31 cellular contexts compared by ENCODE assay signal in genomic region chr22:22743128-22743760, GRCh38.
"Had no signal": no experiment of that assay in that cellular context is flagged by ENCODE, and none has a peak within 500 bp of the region (broad histone marks: within the 10 kb centered on the region; RNA-seq: fewer than 3 reads in every experiment).

No MANE protein-coding gene starts in this region.

- H3K27me3 ChIP-seq: colonic mucosa had no signal

- H3K4me3 ChIP-seq: colonic mucosa had no signal

- H3K27ac ChIP-seq: brain microvascular endothelial cell, colonic mucosa, epithelial cell of prostate, VCaP had no signal

- H3K4me3 Mint-ChIP-seq: activated CD4-positive, alpha-beta T cell treated with anti-CD3 and anti-CD28 coated beads, Interleukin-2, amount 10 ng/mL, durations not matched to agents 7 days and 5 days; activated CD8-positive, alpha-beta T cell treated with anti-CD3 and anti-CD28 coated beads for 36 hours; activated naive CD8-positive, alpha-beta T cell; activated T-cell treated with anti-CD3 and anti-CD28 coated beads, Interleukin-2, amount 50 U/mL, for 4 hours; activated T-helper 17 cell treated with anti-CD3 and anti-CD28 coated beads, Interleukin-2, amount 50 U/mL, for 72 hours; WTC11 had no signal

- FAIRE-seq: astrocyte, endometrium, endothelial cell of umbilical vein, frontal cortex had no signal

- H3K4me1 ChIP-seq: colonic mucosa had no signal

- H3K4me1 Mint-ChIP-seq: activated CD4-positive, alpha-beta T cell treated with anti-CD3 and anti-CD28 coated beads, Interleukin-2, amount 10 ng/mL, durations not matched to agents 7 days and 5 days; activated T-helper 17 cell treated with anti-CD3 and anti-CD28 coated beads, Interleukin-2, amount 50 U/mL, for 72 hours had no signal

- H3K36me3 ChIP-seq: brain microvascular endothelial cell, colonic mucosa had no signal

- ATAC-seq: activated CD8-positive, alpha-beta T cell treated with anti-CD3 and anti-CD28 coated beads for 36 hours; activated T-cell treated with anti-CD3 and anti-CD28 coated beads, Interleukin-2, amount 50 U/mL, for 4 hours; activated T-helper 17 cell treated with anti-CD3 and anti-CD28 coated beads, Interleukin-2, amount 50 U/mL, for 72 hours; WTC11 had no signal

- H3K9me3 Mint-ChIP-seq: activated CD4-positive, alpha-beta T cell treated with anti-CD3 and anti-CD28 coated beads, Interleukin-2, amount 10 ng/mL, durations not matched to agents 7 days and 5 days; activated CD8-positive, alpha-beta T cell treated with anti-CD3 and anti-CD28 coated beads for 36 hours; activated T-cell treated with anti-CD3 and anti-CD28 coated beads, Interleukin-2, amount 50 U/mL, for 4 hours; activated T-helper 17 cell treated with anti-CD3 and anti-CD28 coated beads, Interleukin-2, amount 50 U/mL, for 72 hours; WTC11 had no signal

- H3K27ac Mint-ChIP-seq: activated CD4-positive, alpha-beta T cell treated with anti-CD3 and anti-CD28 coated beads, Interleukin-2, amount 10 ng/mL, durations not matched to agents 7 days and 5 days; activated CD8-positive, alpha-beta T cell treated with anti-CD3 and anti-CD28 coated beads for 36 hours; activated naive CD8-positive, alpha-beta T cell; activated T-helper 17 cell treated with anti-CD3 and anti-CD28 coated beads, Interleukin-2, amount 50 U/mL, for 72 hours; WTC11 had no signal

- H3K9me3 ChIP-seq: colonic mucosa had no signal

- H3K36me3 Mint-ChIP-seq: activated naive CD8-positive, alpha-beta T cell; WTC11 had no signal

- DNase-seq: activated CD4-positive, alpha-beta T cell treated with anti-CD3 and anti-CD28 coated beads for 1 hour; activated CD4-positive, alpha-beta T cell treated with anti-CD3 and anti-CD28 coated beads for 4 hours; activated CD4-positive, alpha-beta T cell treated with anti-CD3 and anti-CD28 coated beads, Interleukin-2, amount 10 ng/mL, durations not matched to agents 7 days and 5 days; activated CD4-positive, alpha-beta T cell treated with anti-CD3 and anti-CD28 coated beads, Interleukin-2, amount 50 U/mL, for 48 hours; activated CD8-positive, alpha-beta memory T cell treated with anti-CD3 and anti-CD28 coated beads for 24 hours; activated CD8-positive, alpha-beta T cell treated with anti-CD3 and anti-CD28 coated beads for 36 hours; activated effector memory CD4-positive, alpha-beta T cell treated with Interleukin-2 at 50 U/mL for 16 hours; activated gamma-delta T cell treated with Interleukin-2 at 50 U/mL for 16 hours; activated naive CD4-positive, alpha-beta T cell treated with anti-CD3 and anti-CD28 coated beads, Interleukin-2, amount 50 U/mL, for 16 hours; activated naive CD4-positive, alpha-beta T cell treated with Interleukin-2 at 50 U/mL for 16 hours; activated T-cell treated with anti-CD3 and anti-CD28 coated beads, Interleukin-2, amount 50 U/mL, for 4 hours; amniotic stem cell; anterior cingulate cortex; brain microvascular endothelial cell; caudate nucleus; cerebellar nuclear complex; colonic mucosa; effector CD8-positive, alpha-beta T cell; foreskin fibroblast; head of caudate nucleus; T-helper 1 cell; T-helper 2 cell had no signal
